23 cellular contexts compared by ENCODE assay signal in the genomic region with DNA sequence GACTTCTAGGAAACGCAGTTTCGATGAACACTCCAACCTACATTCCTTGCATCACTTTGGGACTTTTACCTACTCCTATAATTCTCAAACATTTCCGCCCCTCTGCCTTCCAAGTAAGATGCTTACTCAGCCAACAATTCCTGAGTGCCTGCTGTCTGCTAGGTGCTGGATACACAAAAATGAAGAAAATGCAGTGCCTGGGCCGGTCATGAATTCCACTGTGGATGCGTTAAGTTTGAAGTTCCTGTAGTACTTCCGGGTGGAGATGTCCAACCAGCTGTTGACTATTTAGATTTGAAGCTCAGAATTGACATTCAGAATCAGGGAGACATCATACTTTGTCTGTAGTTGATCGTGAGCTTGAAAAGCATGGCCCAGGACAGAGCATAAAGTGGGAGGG.
"Had no signal": no experiment of that assay in that cellular context is flagged by ENCODE, and none has a peak within 500 bp of the region (broad histone marks: within the 10 kb centered on the region; RNA-seq: fewer than 3 reads in every experiment).

No MANE protein-coding gene starts in this region.

- H3K4me3 ChIP-seq: cardiac muscle cell, MG63, SJSA1 had no signal

- H3K27me3 Mint-ChIP-seq: activated naive CD4-positive, alpha-beta T cell treated with anti-CD3 and anti-CD28 coated beads, Interleukin-2, amount 50 U/mL, for 24 hours had no signal

- H3K36me3 ChIP-seq: brain microvascular endothelial cell, cardiac muscle cell, MG63, SJSA1 had no signal

- H3K4me3 Mint-ChIP-seq: activated CD8-positive, alpha-beta T cell treated with anti-CD3 and anti-CD28 coated beads, Interleukin-2, amount 10 ng/mL, durations not matched to agents 7 days and 5 days; activated naive CD4-positive, alpha-beta T cell treated with anti-CD3 and anti-CD28 coated beads, Interleukin-2, amount 50 U/mL, for 24 hours; T-helper 1 cell treated with Interleukin-12 subunit alpha and Interleukin-12 subunit beta and Interleukin-4 antibody, amounts not matched to agents 30 μg/mL and 1 μg/mL, for 36 hours; WTC11 had no signal

- DNase-seq: activated CD4-positive, alpha-beta T cell treated with anti-CD3 and anti-CD28 coated beads for 48 hours; activated CD4-positive, alpha-beta T cell treated with anti-CD3 and anti-CD28 coated beads, Interleukin-2, amount 50 U/mL, for 4 hours; activated CD4-positive, CD25-positive, alpha-beta regulatory T cell treated with anti-CD3 and anti-CD28 coated beads, Interleukin-2, amount 50 U/mL, for 72 hours; activated CD8-positive, alpha-beta memory T cell treated with anti-CD3 and anti-CD28 coated beads, Interleukin-2, amount 50 U/mL, for 48 hours; activated CD8-positive, alpha-beta T cell treated with anti-CD3 and anti-CD28 coated beads, Interleukin-2, amount 10 ng/mL, durations not matched to agents 7 days and 5 days; activated effector memory CD4-positive, alpha-beta T cell treated with Interleukin-2 at 50 U/mL for 16 hours; activated naive CD4-positive, alpha-beta T cell; activated T-cell treated with anti-CD3 and anti-CD28 coated beads, Interleukin-2, amount 50 U/mL, for 1 hour; brain microvascular endothelial cell; MG63; NCI-H1436; NCI-H2029 treated with DMSO at 0.1 percent for 48 hours; NCI-H345; NCI-H510A; SHP77; T-helper 9 cell had no signal

- H3K27ac Mint-ChIP-seq: activated CD8-positive, alpha-beta T cell treated with anti-CD3 and anti-CD28 coated beads, Interleukin-2, amount 10 ng/mL, durations not matched to agents 7 days and 5 days; activated naive CD4-positive, alpha-beta T cell treated with anti-CD3 and anti-CD28 coated beads, Interleukin-2, amount 50 U/mL, for 24 hours; T-helper 1 cell treated with Interleukin-12 subunit alpha and Interleukin-12 subunit beta and Interleukin-4 antibody, amounts not matched to agents 30 μg/mL and 1 μg/mL, for 36 hours; WTC11 had no signal

- ATAC-seq: activated CD8-positive, alpha-beta T cell treated with anti-CD3 and anti-CD28 coated beads, Interleukin-2, amount 10 ng/mL, durations not matched to agents 7 days and 5 days; PC-3; WTC11 had no signal

- H3K27ac ChIP-seq: brain microvascular endothelial cell, cardiac muscle cell, KMS-11, SJSA1 had no signal

- H3K36me3 Mint-ChIP-seq: activated naive CD4-positive, alpha-beta T cell treated with anti-CD3 and anti-CD28 coated beads, Interleukin-2, amount 50 U/mL, for 24 hours had no signal

- H3K9me3 ChIP-seq: MG63, SJSA1 had no signal

- H3K27me3 ChIP-seq: brain microvascular endothelial cell, cardiac muscle cell, MG63, SJSA1 had no signal

- H3K9me3 Mint-ChIP-seq: activated naive CD4-positive, alpha-beta T cell treated with anti-CD3 and anti-CD28 coated beads, Interleukin-2, amount 50 U/mL, for 24 hours; T-helper 1 cell treated with Interleukin-12 subunit alpha and Interleukin-12 subunit beta and Interleukin-4 antibody, amounts not matched to agents 30 μg/mL and 1 μg/mL, for 36 hours had no signal
